9 cellular contexts compared by ENCODE assay signal in genomic region chr3:127754411-127755304, GRCh38.
DNase-seq lines count a peak whose midpoint lies in the region; ATAC-seq and TF ChIP-seq lines count a peak whose summit lies in the region.
"Had no signal": no experiment of that assay in that cellular context is flagged by ENCODE, and none has a peak within 500 bp of the region (broad histone marks: within the 10 kb centered on the region; RNA-seq: fewer than 3 reads in every experiment).

No MANE protein-coding gene starts in this region.

- peaks cover 42% of the 10 kb centered on the region for H3K27me3 Mint-ChIP-seq in activated naive CD4-positive, alpha-beta T cell treated with anti-CD3 and anti-CD28 coated beads, Interleukin-2, amount 10 ng/mL, durations not matched to agents 7 days and 5 days
- no peaks in the 10 kb centered on the region for H3K27me3 Mint-ChIP-seq in MCF 10A (ENCODE audit: insufficient read depth, unreplicated experiment)

- H3K27ac Mint-ChIP-seq in activated naive CD4-positive, alpha-beta T cell treated with anti-CD3 and anti-CD28 coated beads, Interleukin-2, amount 10 ng/mL, durations not matched to agents 7 days and 5 days, result no peak overlapping the region
- H3K27ac Mint-ChIP-seq in MCF 10A (ENCODE audit: low read depth, unreplicated experiment), result no peak overlapping the region

- in situ Hi-C loops in KBM-7 (cut with MboI; ENCODE audit: low pct_unique_long_range_greater_than_20kb, low sequenced_read_pairs), result no loop called here

- H3K4me1 ChIP-seq in left lung (peaks cover 0 to 43% of the 10 kb centered on the region in 2 donors), subcutaneous abdominal adipose tissue (ENCODE audit: control insufficient read depth in 5 of 5, insufficient read depth in 5 of 5, low read length in 5 of 5) (peaks cover 3 to 45% (median 37%) of the 10 kb centered on the region in 5 donors)

- ATAC-seq in left lung, result peak; percentile 35
- ATAC-seq: right cardiac atrium had no signal

- peak; percentile 19 for DNase-seq in activated naive CD4-positive, alpha-beta T cell treated with Interleukin-2 at 50 U/mL for 16 hours
- no peak for DNase-seq in activated naive CD4-positive, alpha-beta T cell treated with anti-CD3 and anti-CD28 coated beads, Interleukin-2, amount 10 ng/mL, durations not matched to agents 7 days and 5 days
- DNase-seq in NOMO-1 (lab: John Stamatoyannopoulos, UW; ENCODE audit: unreplicated experiment in 2 of 2) (peak; percentile 66 to 91), left lung (no peak), KBM-7 (no peak), KG1 (lab: John Stamatoyannopoulos, UW) (no peak), MCF 10A (ENCODE audit: unreplicated experiment) (no peak)

- H3K27ac ChIP-seq in left lung, result peak overlapping the region in 1 of 2 donors; percentile 69
- peak overlapping the region; percentile 24 for H3K27ac ChIP-seq in subcutaneous abdominal adipose tissue (ENCODE audit: low read depth, low read length)

- no peaks in the 10 kb centered on the region for H3K9me3 Mint-ChIP-seq in activated naive CD4-positive, alpha-beta T cell treated with anti-CD3 and anti-CD28 coated beads, Interleukin-2, amount 10 ng/mL, durations not matched to agents 7 days and 5 days
- H3K9me3 Mint-ChIP-seq in MCF 10A (ENCODE audit: unreplicated experiment), result no peaks in the 10 kb centered on the region

- no peaks in the 10 kb centered on the region for H3K9me3 ChIP-seq in left lung
- H3K9me3 ChIP-seq in subcutaneous abdominal adipose tissue (ENCODE audit: control insufficient read depth in 5 of 5, low read length in 5 of 5), result no peaks in the 10 kb centered on the region

- peak overlapping the region in 2 of 5 donors; percentile 5 to 30 for H3K9ac ChIP-seq in subcutaneous abdominal adipose tissue (ENCODE audit: low read length in 5 of 5)

- H3K36me3 Mint-ChIP-seq in activated naive CD4-positive, alpha-beta T cell treated with anti-CD3 and anti-CD28 coated beads, Interleukin-2, amount 10 ng/mL, durations not matched to agents 7 days and 5 days, result no peaks in the 10 kb centered on the region
- no peaks in the 10 kb centered on the region for H3K36me3 Mint-ChIP-seq in MCF 10A (ENCODE audit: insufficient read depth, unreplicated experiment)

- TF ChIP-seq CTCF in left lung (IDR thresholded peaks at IDR 0.05) (no peak), MCF 10A (IDR thresholded peaks at IDR 0.05; ENCODE audit: unreplicated experiment) (no peak)

- no peak overlapping the region for H3K4me3 Mint-ChIP-seq in activated naive CD4-positive, alpha-beta T cell treated with anti-CD3 and anti-CD28 coated beads, Interleukin-2, amount 10 ng/mL, durations not matched to agents 7 days and 5 days
- H3K4me3 Mint-ChIP-seq in MCF 10A (ENCODE audit: unreplicated experiment), result no peak overlapping the region

- no peaks in the 10 kb centered on the region for H3K27me3 ChIP-seq in left lung
- no peaks in the 10 kb centered on the region for H3K27me3 ChIP-seq in subcutaneous abdominal adipose tissue (ENCODE audit: control insufficient read depth in 5 of 5, insufficient read depth in 4 of 5, low read length in 5 of 5)

- intact Hi-C loops in left lung (cut with DNase I), result no loop called here
- intact Hi-C loops in MCF 10A (cut with micrococcal nuclease), result no loop called here

- no TSS peak for BruUV-seq in MCF 10A (replicated peaks; lab: Mats Ljungman, UMichigan)

- peaks cover 0 to 12% of the 10 kb centered on the region in 2 donors for H3K36me3 ChIP-seq in left lung
- H3K36me3 ChIP-seq in subcutaneous abdominal adipose tissue (ENCODE audit: control insufficient read depth in 5 of 5, insufficient read depth in 5 of 5, low read length in 5 of 5), result peaks cover 0 to 49% (median 45%) of the 10 kb centered on the region in 5 donors

- CTCF ChIA-PET in activated naive CD4-positive, alpha-beta T cell treated with anti-CD3 and anti-CD28 coated beads, Interleukin-2, amount 10 ng/mL, durations not matched to agents 7 days and 5 days (lab: Charles Lee), result interaction anchor here (0.7 to 1.0 kb wide), 2 partner anchors 80 to 306 kb away, joined by 3 read pairs; no protein-coding TSS in a partner anchor
- CTCF ChIA-PET in MCF 10A (lab: Yijun Ruan, JAX), result interaction anchor here (0.6 to 1.1 kb wide), 2 partner anchors 70 to 139 kb away, joined by 3 to 4 read pairs; no protein-coding TSS in a partner anchor

- peaks cover 3% of the 10 kb centered on the region for H3K4me1 Mint-ChIP-seq in activated naive CD4-positive, alpha-beta T cell treated with anti-CD3 and anti-CD28 coated beads, Interleukin-2, amount 10 ng/mL, durations not matched to agents 7 days and 5 days
- H3K4me1 Mint-ChIP-seq in MCF 10A (ENCODE audit: insufficient read depth, unreplicated experiment), result peaks cover 18% of the 10 kb centered on the region

- POLR2A ChIA-PET in MCF 10A (lab: Yijun Ruan, JAX), result interaction anchor here (0.6 kb wide), 1 partner anchor 12 kb away, joined by 3 read pairs; no protein-coding TSS in a partner anchor

- H3K4me3 ChIP-seq in left lung, result no peak overlapping the region
- H3K4me3 ChIP-seq in subcutaneous abdominal adipose tissue (ENCODE audit: low read depth in 1 of 5, low read length in 5 of 5), result no peak overlapping the region

Comparison
In these comparisons a context has a peak if more than half of its experiments do, and no peak if none do; other contexts are left out.
1. DNase-seq: peak in activated naive CD4-positive, alpha-beta T cell treated with Interleukin-2 at 50 U/mL for 16 hours (single experiment) and NOMO-1 (2 of 2); none in activated naive CD4-positive, alpha-beta T cell treated with anti-CD3 and anti-CD28 coated beads, Interleukin-2, amount 10 ng/mL, durations not matched to agents 7 days and 5 days (single experiment), left lung (0 of 2), KBM-7 (single experiment), KG1 (single experiment) and MCF 10A (single experiment).